Comparison of ENCODE assay signal across 10 cellular contexts in the genomic region with DNA sequence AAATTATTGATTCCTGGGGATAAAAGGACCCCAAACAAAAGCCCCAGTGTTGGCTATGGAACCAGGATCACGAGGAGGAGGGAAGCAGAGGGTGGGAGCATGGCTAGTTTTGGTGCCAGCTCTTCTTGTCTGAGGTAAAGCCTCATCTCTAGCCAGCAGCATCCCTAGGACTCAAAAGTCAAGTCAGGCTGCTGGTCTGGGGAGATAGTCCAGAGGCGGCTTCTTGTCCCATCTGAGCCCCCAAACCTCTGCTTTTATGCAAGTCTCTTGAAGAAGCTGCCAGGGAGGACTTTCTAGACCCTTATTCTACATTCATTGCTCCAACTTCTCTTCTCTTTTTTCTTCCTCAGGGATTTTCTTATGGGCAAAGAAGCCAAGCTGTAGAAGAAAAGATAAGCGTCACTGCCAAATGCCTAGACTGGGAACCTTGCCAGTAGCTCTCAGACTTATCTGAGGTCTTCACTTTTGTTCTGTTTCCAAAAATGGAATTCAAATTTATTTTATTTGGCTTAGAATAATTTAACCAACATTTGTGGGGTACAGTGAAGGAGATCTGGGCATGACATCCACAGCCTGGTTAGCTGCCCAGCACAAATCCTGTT. TPM values are rescaled to one million over a fixed set of nuclear protein-coding genes. Genes with fewer than 3 reads are reported as not detected.
DNase-seq lines count a peak whose midpoint lies in the region; ATAC-seq, FAIRE-seq and TF ChIP-seq lines count a peak whose summit lies in the region.
"Had no signal": no experiment of that assay in that cellular context is flagged by ENCODE, and none has a peak within 500 bp of the region (broad histone marks: within the 10 kb centered on the region; RNA-seq: fewer than 3 reads in every experiment).

No MANE protein-coding gene starts in this region.

- H3K4ac ChIP-seq in H1 (replicated peaks; ENCODE audit: insufficient read length, low read depth, low read length): no peak overlapping the region

- TF ChIP-seq CTCF in H1 (IDR thresholded peaks at IDR 0.05; ENCODE audit: control extremely low read depth in 1 of 3, insufficient read depth in 1 of 3, low read depth in 1 of 3, low read length in 3 of 3): no peak

- H2AK5ac ChIP-seq in H1 (ENCODE audit: low read depth, low read length): no peak overlapping the region

- H3K79me2 ChIP-seq in H1 (ENCODE audit: control insufficient read depth in 1 of 2, insufficient read depth in 2 of 2, low read length in 2 of 2): no peaks in the 10 kb centered on the region

- no peaks in the 10 kb centered on the region for H3K27me3 Mint-ChIP-seq in activated naive CD8-positive, alpha-beta T cell treated with anti-CD3 and anti-CD28 coated beads, Interleukin-2, amount 50 U/mL, for 24 hours
- H3K27me3 Mint-ChIP-seq: activated naive CD8-positive, alpha-beta T cell had no signal

- H3K56ac ChIP-seq in H1 (replicated peaks; ENCODE audit: insufficient read length, low read depth, low read length): no peak overlapping the region

- no peaks in the 10 kb centered on the region for H3K36me3 Mint-ChIP-seq in activated naive CD8-positive, alpha-beta T cell treated with anti-CD3 and anti-CD28 coated beads, Interleukin-2, amount 50 U/mL, for 24 hours (ENCODE audit: low read depth)

- H4K8ac ChIP-seq in H1 (ENCODE audit: extremely low read depth, insufficient read depth, low read length): no peak overlapping the region

- H3K4me3 Mint-ChIP-seq in activated naive CD8-positive, alpha-beta T cell treated with anti-CD3 and anti-CD28 coated beads, Interleukin-2, amount 50 U/mL, for 24 hours: no peak overlapping the region
- H3K4me3 Mint-ChIP-seq: activated naive CD8-positive, alpha-beta T cell; CD4-positive, CD25-positive, alpha-beta regulatory T cell had no signal

- H3K9me3 Mint-ChIP-seq in activated naive CD8-positive, alpha-beta T cell treated with anti-CD3 and anti-CD28 coated beads, Interleukin-2, amount 50 U/mL, for 24 hours: no peaks in the 10 kb centered on the region
- H3K9me3 Mint-ChIP-seq: CD4-positive, CD25-positive, alpha-beta regulatory T cell had no signal

- H2BK120ac ChIP-seq in H1 (replicated peaks; ENCODE audit: low read depth, low read length): no peak overlapping the region

- CTCF ChIA-PET in H1 (lab: Charles Lee; ENCODE audit: partially characterized antibody): interaction anchor here (0.7 to 8.7 kb wide), 33 partner anchors 9 to 143 kb away, joined by 3 to 146 read pairs (median 8); a partner anchor contains a TSS

- H3K23ac ChIP-seq in H1 (ENCODE audit: insufficient read length): no peak overlapping the region

- H4K91ac ChIP-seq in H1 (replicated peaks; ENCODE audit: insufficient read length, low read length): no peak overlapping the region

- no peaks in the 10 kb centered on the region for H3K9me3 ChIP-seq in H1 (ENCODE audit: insufficient read depth in 2 of 2, low read depth in 1 of 2, low read length in 1 of 2)

- H3K23me2 ChIP-seq in H1 (ENCODE audit: low read depth, low read length): no peaks in the 10 kb centered on the region

- no peak overlapping the region for H3K27ac Mint-ChIP-seq in activated naive CD8-positive, alpha-beta T cell treated with anti-CD3 and anti-CD28 coated beads, Interleukin-2, amount 50 U/mL, for 24 hours
- H3K27ac Mint-ChIP-seq: activated naive CD8-positive, alpha-beta T cell; CD4-positive, CD25-positive, alpha-beta regulatory T cell had no signal

- no peak overlapping the region for H2BK20ac ChIP-seq in H1 (ENCODE audit: low read length)

- H3K18ac ChIP-seq in H1 (ENCODE audit: extremely low read depth, low read length): no peak overlapping the region

- POLR2A ChIA-PET in H1 (lab: Charles Lee; ENCODE audit: partially characterized antibody): interaction anchor here (0.5 to 2.1 kb wide), 13 partner anchors 10 to 159 kb away, joined by 3 to 8 read pairs (median 3); a partner anchor contains a TSS

- WGBS in H1 (ENCODE audit: extremely low coverage in 1 of 2, insufficient coverage in 1 of 2, insufficient read length in 1 of 2, insufficient replicate concordance in 2 of 2, low coverage in 1 of 2, low lambda C conversion rate in 2 of 2, missing lambda C conversion rate in 1 of 2), 2 experiments: 89% methylated on average over 3 of the region's 3 CpGs; no CpG with 5 or more reads in 1 of the 2 experiments

- H3K27me3 ChIP-seq in H1 (replicated peaks in 1 of 4; ENCODE audit: control insufficient read depth in 3 of 4, extremely low read depth in 1 of 4, insufficient read depth in 3 of 4, low read length in 3 of 4): no peaks in the 10 kb centered on the region

- FAIRE-seq in A204.1 (lab: Jason Lieb, UNC) (peak; percentile 14), H1 (lab: Jason Lieb, UNC) (no peak)

- TF ChIP-seq RAD21 in H1 (IDR thresholded peaks at IDR 0.05 in 1 of 2, conservative IDR thresholded peaks at IDR 0.05 in 1 of 2; ENCODE audit: low read depth in 2 of 2, low read length in 2 of 2): no peak

- no peak for TF ChIP-seq EP300 in H1 (IDR thresholded peaks at IDR 0.05; ENCODE audit: borderline replicate concordance in 1 of 2, low read depth in 2 of 2, low read length in 2 of 2)

- no peaks in the 10 kb centered on the region for H4K20me1 ChIP-seq in H1 (replicated peaks in 1 of 2; ENCODE audit: control insufficient read depth in 1 of 2, insufficient read depth in 2 of 2, low read length in 2 of 2)

- H3K79me1 ChIP-seq in H1 (ENCODE audit: low read depth, low read length): no peaks in the 10 kb centered on the region

- H2BK5ac ChIP-seq in H1 (ENCODE audit: low read depth, low read length): 0 out of 2 replicates have a peak overlapping the region, but pooled peaks have one; percentile 57

- no peak for TF ChIP-seq POLR2A in H1 (IDR thresholded peaks at IDR 0.05; ENCODE audit: control extremely low read depth in 1 of 2, low read depth in 2 of 2, low read length in 2 of 2)

- H3K27ac ChIP-seq in H1 (ENCODE audit: low read depth, low read length): no peak overlapping the region

- peaks cover 0 to 6% (median 4%) of the 10 kb centered on the region in 4 experiments; a peak in 3 of 7 replicates for H3K4me1 ChIP-seq in H1 (replicated peaks in 1 of 4; ENCODE audit: control insufficient read depth in 3 of 4, insufficient read depth in 4 of 4, low read length in 3 of 4)

- H3K4me1 Mint-ChIP-seq in activated naive CD8-positive, alpha-beta T cell treated with anti-CD3 and anti-CD28 coated beads, Interleukin-2, amount 50 U/mL, for 24 hours: no peaks in the 10 kb centered on the region
- H3K4me1 Mint-ChIP-seq: CD4-positive, CD25-positive, alpha-beta regulatory T cell had no signal

- no peak overlapping the region for H3K9ac ChIP-seq in H1 (replicated peaks in 1 of 4; ENCODE audit: extremely low read depth in 1 of 4, low read depth in 3 of 4, low read length in 3 of 4)

- no peaks in the 10 kb centered on the region for H3K36me3 ChIP-seq in H1 (ENCODE audit: control insufficient read depth in 2 of 4, insufficient read depth in 4 of 4, low read length in 3 of 4)

- peak overlapping the region in 3 of 4 experiments; percentile 2 to 48 (median 3); a peak in 3 of 8 replicates for H3K4me3 ChIP-seq in H1 (ENCODE audit: extremely low read depth in 1 of 4, insufficient read depth in 2 of 4, low read depth in 3 of 4, low read length in 4 of 4)

- DNase-seq in NCI-H69 (lab: John Stamatoyannopoulos, UW) (peak; percentile 84), H1 (ENCODE audit: low read depth in 1 of 2, low spot score in 2 of 2) (no peak), myocyte (ENCODE audit: low read depth) (peak; percentile 67), DMS114 treated with DMSO at 0.1 percent for 48 hours (lab: John Stamatoyannopoulos, UW; ENCODE audit: unreplicated experiment) (no peak)
- no peak for DNase-seq in activated naive CD8-positive, alpha-beta T cell treated with anti-CD3 and anti-CD28 coated beads, Interleukin-2, amount 50 U/mL, for 24 hours
- DNase-seq in activated CD4-positive, alpha-beta T cell treated with anti-CD3 and anti-CD28 coated beads, Interleukin-2, amount 50 U/mL, for 1 hour: no peak

- H2BK12ac ChIP-seq in H1 (ENCODE audit: low read depth, low read length): 0 out of 2 replicates have a peak overlapping the region, but pooled peaks have one; percentile 27

- peak overlapping the region; percentile 19; the same call in 1 of the 2 replicates for H2BK15ac ChIP-seq in H1 (ENCODE audit: low read length)

- H3K4me2 ChIP-seq in H1 (ENCODE audit: insufficient read depth in 1 of 2, low read depth in 2 of 2, low read length in 2 of 2): peak overlapping the region; percentile 30 to 57; a peak in 3 of 4 replicates

- peak overlapping the region; percentile 88 for H2AFZ ChIP-seq in H1 (ENCODE audit: low read length)

- no peak for ATAC-seq in activated naive CD8-positive, alpha-beta T cell treated with anti-CD3 and anti-CD28 coated beads, Interleukin-2, amount 50 U/mL, for 24 hours
- no peak for ATAC-seq in GM19351 (IDR thresholded peaks at IDR 0.05; ENCODE audit: unreplicated experiment)

- no peak overlapping the region for H4K5ac ChIP-seq in H1 (ENCODE audit: insufficient read length, low read depth, low read length)

- H3K14ac ChIP-seq in H1 (ENCODE audit: insufficient read length): no peak overlapping the region

RNA-seq across cellular contexts. Expression of a gene that starts 6.9 kb away (rescaled TPM):
- total RNA-seq in H1 (2021; fragmentation: NEBNext Ultra II Directional; extraction: Animal tissue kit (Norgen Biotek cat#: 25700)): 2.2 and 3.0 TPM in 2 replicates
- 1.4 and 1.6 TPM in 2 replicates for polyA plus RNA-seq in H1 (2011; rRNA removed)
- 2.3 TPM for polyA plus RNA-seq in H1 (2011; cell fraction: cytosol; rRNA removed)
- polyA plus RNA-seq in H1 (2011; cell fraction: nucleus; rRNA removed): 1.1 TPM
- polyA plus RNA-seq in H1 (2012, experiment 1 of 2): 2.7 to 4.6 TPM (median 3.3 TPM) in 4 replicates
- polyA plus RNA-seq in H1 (2012, experiment 2 of 2): 1.1 TPM
- 1.5 TPM for polyA plus RNA-seq in H1 (2013, experiment 1 of 2)
- polyA plus RNA-seq in H1 (2013, experiment 2 of 2): 1.2 TPM
- polyA minus RNA-seq in H1 (2011; rRNA and poly(A)+ RNA removed): 0.28 and 0.54 TPM in 2 replicates
- 1.5 TPM for polyA minus RNA-seq in H1 (2011; cell fraction: cytosol; rRNA and poly(A)+ RNA removed)
- polyA minus RNA-seq in H1 (2011; cell fraction: nucleus; rRNA and poly(A)+ RNA removed): 0.90 TPM
- 0.13 and 0.31 TPM in 2 replicates for total RNA-seq in myocyte
- polyA plus RNA-seq in myocyte (2012): 0.21 TPM

RNA-seq across cellular contexts. Expression of a gene that starts 17.3 kb away (rescaled TPM):
- total RNA-seq in H1 (2021; fragmentation: NEBNext Ultra II Directional; extraction: Animal tissue kit (Norgen Biotek cat#: 25700)): 0.45 and 0.48 TPM in 2 replicates
- polyA plus RNA-seq in H1 (2011; rRNA removed): 0.09 and 0.11 TPM in 2 replicates
- 0.10 TPM for polyA plus RNA-seq in H1 (2011; cell fraction: cytosol; rRNA removed)
- polyA plus RNA-seq in H1 (2011; cell fraction: nucleus; rRNA removed): 0.19 TPM
- 0.10 to 0.16 TPM (median 0.11 TPM) in 3 of 4 replicates, not detected in the other for polyA plus RNA-seq in H1 (2012, experiment 1 of 2)
- 0.12 TPM for polyA plus RNA-seq in H1 (2012, experiment 2 of 2)
- polyA plus RNA-seq in H1 (2013, experiment 1 of 2): 0.06 TPM
- polyA plus RNA-seq in H1 (2013, experiment 2 of 2): 0.11 TPM
- 0.06 and 0.32 TPM in 2 replicates for polyA minus RNA-seq in H1 (2011; rRNA and poly(A)+ RNA removed)
- not detected for polyA minus RNA-seq in H1 (2011; cell fraction: cytosol; rRNA and poly(A)+ RNA removed)
- polyA minus RNA-seq in H1 (2011; cell fraction: nucleus; rRNA and poly(A)+ RNA removed): 0.40 TPM
- total RNA-seq in myocyte: 30.2 and 41.5 TPM in 2 replicates
- polyA plus RNA-seq in myocyte (2012): 7.3 TPM

RNA-seq across cellular contexts. Expression of a gene that starts 25.9 kb away (rescaled TPM):
- total RNA-seq in H1 (2021; fragmentation: NEBNext Ultra II Directional; extraction: Animal tissue kit (Norgen Biotek cat#: 25700)): 8.1 and 9.1 TPM in 2 replicates
- polyA plus RNA-seq in H1 (2011; rRNA removed): 11.0 and 15.1 TPM in 2 replicates
- polyA plus RNA-seq in H1 (2011; cell fraction: cytosol; rRNA removed): 16.1 TPM
- 8.0 TPM for polyA plus RNA-seq in H1 (2011; cell fraction: nucleus; rRNA removed)
- 8.3 to 11.9 TPM (median 10.0 TPM) in 4 replicates for polyA plus RNA-seq in H1 (2012, experiment 1 of 2)
- 7.0 TPM for polyA plus RNA-seq in H1 (2012, experiment 2 of 2)
- 9.0 TPM for polyA plus RNA-seq in H1 (2013, experiment 1 of 2)
- 9.2 TPM for polyA plus RNA-seq in H1 (2013, experiment 2 of 2)
- polyA minus RNA-seq in H1 (2011; rRNA and poly(A)+ RNA removed): 9.0 and 12.4 TPM in 2 replicates
- polyA minus RNA-seq in H1 (2011; cell fraction: cytosol; rRNA and poly(A)+ RNA removed): 15.9 TPM
- polyA minus RNA-seq in H1 (2011; cell fraction: nucleus; rRNA and poly(A)+ RNA removed): 2.7 TPM
- total RNA-seq in myocyte: 27.1 and 34.2 TPM in 2 replicates
- polyA plus RNA-seq in myocyte (2012): 26.5 TPM

RNA-seq across cellular contexts. Expression of a gene that starts 33.7 kb away (rescaled TPM):
- 36.7 and 40.7 TPM in 2 replicates for total RNA-seq in H1 (2021; fragmentation: NEBNext Ultra II Directional; extraction: Animal tissue kit (Norgen Biotek cat#: 25700))
- 49.9 and 73.8 TPM in 2 replicates for polyA plus RNA-seq in H1 (2011; rRNA removed)
- polyA plus RNA-seq in H1 (2011; cell fraction: cytosol; rRNA removed): 28.8 TPM
- 99.2 TPM for polyA plus RNA-seq in H1 (2011; cell fraction: nucleus; rRNA removed)
- 40.5 to 52.2 TPM (median 46.3 TPM) in 4 replicates for polyA plus RNA-seq in H1 (2012, experiment 1 of 2)
- polyA plus RNA-seq in H1 (2012, experiment 2 of 2): 44.2 TPM
- 40.9 TPM for polyA plus RNA-seq in H1 (2013, experiment 1 of 2)
- polyA plus RNA-seq in H1 (2013, experiment 2 of 2): 39.1 TPM
- 20.0 and 23.6 TPM in 2 replicates for polyA minus RNA-seq in H1 (2011; rRNA and poly(A)+ RNA removed)
- 24.3 TPM for polyA minus RNA-seq in H1 (2011; cell fraction: cytosol; rRNA and poly(A)+ RNA removed)
- 34.7 TPM for polyA minus RNA-seq in H1 (2011; cell fraction: nucleus; rRNA and poly(A)+ RNA removed)
- 27.9 and 28.1 TPM in 2 replicates for total RNA-seq in myocyte
- 55.1 TPM for polyA plus RNA-seq in myocyte (2012)

RNA-seq across cellular contexts. Expression of a gene that starts 34.7 kb away (rescaled TPM):
- 216 and 222 TPM in 2 replicates for total RNA-seq in H1 (2021; fragmentation: NEBNext Ultra II Directional; extraction: Animal tissue kit (Norgen Biotek cat#: 25700))
- polyA plus RNA-seq in H1 (2011; rRNA removed): 119 and 125 TPM in 2 replicates
- 276 TPM for polyA plus RNA-seq in H1 (2011; cell fraction: cytosol; rRNA removed)
- 32.3 TPM for polyA plus RNA-seq in H1 (2011; cell fraction: nucleus; rRNA removed)
- polyA plus RNA-seq in H1 (2012, experiment 1 of 2): 255 to 301 TPM (median 263 TPM) in 4 replicates
- polyA plus RNA-seq in H1 (2012, experiment 2 of 2): 80.5 TPM
- polyA plus RNA-seq in H1 (2013, experiment 1 of 2): 166 TPM
- polyA plus RNA-seq in H1 (2013, experiment 2 of 2): 182 TPM
- 35.1 and 39.6 TPM in 2 replicates for polyA minus RNA-seq in H1 (2011; rRNA and poly(A)+ RNA removed)
- polyA minus RNA-seq in H1 (2011; cell fraction: cytosol; rRNA and poly(A)+ RNA removed): 52.5 TPM
- 34.9 TPM for polyA minus RNA-seq in H1 (2011; cell fraction: nucleus; rRNA and poly(A)+ RNA removed)
- total RNA-seq in myocyte: 191 and 218 TPM in 2 replicates
- polyA plus RNA-seq in myocyte (2012): 180 TPM

Comparison
In these comparisons a context has a peak if more than half of its experiments do, and no peak if none do; other contexts are left out.
1. DNase-seq: peak in NCI-H69 (single experiment) and myocyte (single experiment); none in H1 (0 of 2), DMS114 treated with DMSO at 0.1 percent for 48 hours (single experiment), activated naive CD8-positive, alpha-beta T cell treated with anti-CD3 and anti-CD28 coated beads, Interleukin-2, amount 50 U/mL, for 24 hours (single experiment) and activated CD4-positive, alpha-beta T cell treated with anti-CD3 and anti-CD28 coated beads, Interleukin-2, amount 50 U/mL, for 1 hour (single experiment).
2. RNA of a gene that starts 17.3 kb away (total RNA-seq): 30.2 to 41.5 TPM in myocyte; 0.45 to 0.48 TPM in H1; every median in the first group is over 10 times any median in the second.